8 cellular contexts compared by ENCODE assay signal in genomic region chr14:51239813-51240803, GRCh38. TPM values are rescaled to one million over a fixed set of nuclear protein-coding genes. Genes with fewer than 3 reads are reported as not detected.
DNase-seq lines count a peak whose midpoint lies in the region; ATAC-seq and TF ChIP-seq lines count a peak whose summit lies in the region.

Gene TMX1, plus strand, starts transcription at chr14:51240247. Its CDS starts 46 bp downstream, at chr14:51240293.

- TF ChIP-seq POLR2A in GM19099 (IDR thresholded peaks at IDR 0.05; ENCODE audit: extremely low read depth, insufficient read length, low read depth): peak; percentile 99

- ATAC-seq in HG03378 (IDR thresholded peaks at IDR 0.05; ENCODE audit: unreplicated experiment): peak; percentile 82
- peak; percentile 89 to 91 for ATAC-seq in activated CD4-positive, CD25-positive, alpha-beta regulatory T cell treated with anti-CD3 and anti-CD28 coated beads, Interleukin-2, amount 50 U/mL, for 24 hours

- DNase-seq in Ammon's horn (ENCODE audit: low spot score) (peak; percentile 98), NCI-H446 treated with DMSO at 0.1 percent for 48 hours (lab: John Stamatoyannopoulos, UW) (peak; percentile 99), cerebellum (ENCODE audit: low spot score) (peak; percentile 95), islet precursor cell (peak; percentile 100)
- DNase-seq in stimulated activated CD4-positive, alpha-beta T cell treated with anti-CD3 and anti-CD28 coated beads, Interleukin-12 subunit alpha, Interleukin-12 subunit beta, amount 100 ng/mL, for 48 hours (ENCODE audit: low read depth in 2 of 3, low spot score in 1 of 3): peak; percentile 86 to 90 (median 86)

RNA-seq across cellular contexts. Expression of gene TMX1, which starts in this region (rescaled TPM):
- total RNA-seq in cerebellum: 28.6 TPM

Comparison
In these comparisons a context has a peak if more than half of its experiments do, and no peak if none do; other contexts are left out.
1. Peak in every context shown above with its lines: DNase-seq and ATAC-seq.